In the genomic region with DNA sequence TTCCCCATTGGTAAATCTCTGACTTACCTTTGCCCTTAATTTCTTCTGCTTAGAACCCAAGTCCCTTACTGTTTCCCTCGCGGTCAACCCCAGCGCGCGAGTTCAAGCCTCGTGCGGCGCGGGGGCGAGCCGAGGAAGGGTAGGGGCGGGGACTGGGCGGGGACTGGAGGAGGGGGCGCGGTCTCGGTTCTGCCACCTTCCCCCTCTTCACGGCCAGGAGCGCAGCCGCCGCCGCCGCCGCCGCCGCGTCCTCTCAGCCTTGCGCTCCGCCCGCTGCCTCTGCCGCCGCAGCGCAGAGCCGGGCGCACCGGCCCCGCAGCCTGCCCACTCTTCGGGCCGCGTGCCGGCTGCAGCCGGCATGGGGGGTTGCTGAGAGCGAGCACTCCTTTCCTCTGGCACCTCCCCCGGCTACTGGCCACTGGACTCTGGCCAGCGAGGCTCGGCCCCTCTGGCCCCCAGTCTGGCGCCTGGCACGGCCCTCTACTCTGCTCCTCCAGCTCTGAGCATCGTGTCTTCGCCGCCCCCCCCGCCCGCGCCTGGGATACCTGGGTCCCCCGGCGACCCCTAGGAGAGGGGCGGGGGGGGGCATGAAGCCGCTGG, we compare ENCODE assay signal across 1 cellular context.
TF ChIP-seq lines count a peak whose summit lies in the region.

A gene with protein sequence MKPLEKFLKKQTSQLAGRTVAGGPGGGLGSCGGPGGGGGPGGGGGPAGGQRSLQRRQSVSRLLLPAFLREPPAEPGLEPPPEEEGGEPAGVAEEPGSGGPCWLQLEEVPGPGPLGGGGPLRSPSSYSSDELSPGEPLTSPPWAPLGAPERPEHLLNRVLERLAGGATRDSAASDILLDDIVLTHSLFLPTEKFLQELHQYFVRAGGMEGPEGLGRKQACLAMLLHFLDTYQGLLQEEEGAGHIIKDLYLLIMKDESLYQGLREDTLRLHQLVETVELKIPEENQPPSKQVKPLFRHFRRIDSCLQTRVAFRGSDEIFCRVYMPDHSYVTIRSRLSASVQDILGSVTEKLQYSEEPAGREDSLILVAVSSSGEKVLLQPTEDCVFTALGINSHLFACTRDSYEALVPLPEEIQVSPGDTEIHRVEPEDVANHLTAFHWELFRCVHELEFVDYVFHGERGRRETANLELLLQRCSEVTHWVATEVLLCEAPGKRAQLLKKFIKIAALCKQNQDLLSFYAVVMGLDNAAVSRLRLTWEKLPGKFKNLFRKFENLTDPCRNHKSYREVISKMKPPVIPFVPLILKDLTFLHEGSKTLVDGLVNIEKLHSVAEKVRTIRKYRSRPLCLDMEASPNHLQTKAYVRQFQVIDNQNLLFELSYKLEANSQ (plus strand): TSS at position 196 of the 600 bp plus-strand sequence. CDS start 392 bp downstream, at position 588.

TF ChIP-seq in K562, 482 proteins besides CTCF, POLR2A, EP300 and RAD21 (continued from another document and continues in another):
- TF ChIP-seq, protein P1, sequence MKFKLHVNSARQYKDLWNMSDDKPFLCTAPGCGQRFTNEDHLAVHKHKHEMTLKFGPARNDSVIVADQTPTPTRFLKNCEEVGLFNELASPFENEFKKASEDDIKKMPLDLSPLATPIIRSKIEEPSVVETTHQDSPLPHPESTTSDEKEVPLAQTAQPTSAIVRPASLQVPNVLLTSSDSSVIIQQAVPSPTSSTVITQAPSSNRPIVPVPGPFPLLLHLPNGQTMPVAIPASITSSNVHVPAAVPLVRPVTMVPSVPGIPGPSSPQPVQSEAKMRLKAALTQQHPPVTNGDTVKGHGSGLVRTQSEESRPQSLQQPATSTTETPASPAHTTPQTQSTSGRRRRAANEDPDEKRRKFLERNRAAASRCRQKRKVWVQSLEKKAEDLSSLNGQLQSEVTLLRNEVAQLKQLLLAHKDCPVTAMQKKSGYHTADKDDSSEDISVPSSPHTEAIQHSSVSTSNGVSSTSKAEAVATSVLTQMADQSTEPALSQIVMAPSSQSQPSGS (CRISPR knock-in tag; IDR thresholded peaks at IDR 0.05): no peak
- TF ChIP-seq U2AF2 (optimal IDR thresholded peaks at IDR 0.05; ENCODE audit: low read depth, low read length) (no peak), ZNF57 (CRISPR knock-in tag; IDR thresholded peaks at IDR 0.05) (no peak), KAT8 (IDR thresholded peaks at IDR 0.05; ENCODE audit: low read depth) (no peak), NFE2 (IDR thresholded peaks at IDR 0.05; ENCODE audit: low read depth) (no peak), KAT7 (CRISPR knock-in tag; IDR thresholded peaks at IDR 0.05; ENCODE audit: borderline replicate concordance) (0 out of 2 replicates have a peak, but pooled peaks have one; percentile 42), KAT2B (IDR thresholded peaks at IDR 0.05; ENCODE audit: low read depth, low read length) (no peak), GATA2 (CRISPR knock-in tag; IDR thresholded peaks at IDR 0.05) (no peak), NRF1 (conservative IDR thresholded peaks at IDR 0.05 in 1 of 2, IDR thresholded peaks at IDR 0.05 in 1 of 2) (peak; percentile 74 to 75), ESRRB (CRISPR knock-in tag; IDR thresholded peaks at IDR 0.05; ENCODE audit: borderline replicate concordance) (no peak), HMG20A (CRISPR knock-in tag; conservative IDR thresholded peaks at IDR 0.05) (no peak), CCNT2 (IDR thresholded peaks at IDR 0.05; ENCODE audit: borderline replicate concordance, extremely low read depth, insufficient read length, low read depth, low read length) (peak; percentile 30), ZNF507 (tag; conservative IDR thresholded peaks at IDR 0.05) (no peak), HNRNPLL (IDR thresholded peaks at IDR 0.05; ENCODE audit: low read depth, low read length, poor library complexity, severe bottlenecking) (peak; percentile 66), MTF1 (CRISPR knock-in tag; IDR thresholded peaks at IDR 0.05; ENCODE audit: borderline replicate concordance) (no peak), MAFF (IDR thresholded peaks at IDR 0.05; ENCODE audit: low read length) (no peak), SRF (CRISPR knock-in tag; IDR thresholded peaks at IDR 0.05) (no peak), NR3C1 (CRISPR knock-in tag; IDR thresholded peaks at IDR 0.05) (no peak), TAL1 (IDR thresholded peaks at IDR 0.05) (no peak), TEAD1 (CRISPR knock-in tag; IDR thresholded peaks at IDR 0.05) (no peak), MXI1 (IDR thresholded peaks at IDR 0.05; ENCODE audit: low read depth, low read length) (no peak), FIP1L1 (IDR thresholded peaks at IDR 0.05; ENCODE audit: low read depth, low read length, poor library complexity, severe bottlenecking) (peak; percentile 15)
- TF ChIP-seq, protein P2, sequence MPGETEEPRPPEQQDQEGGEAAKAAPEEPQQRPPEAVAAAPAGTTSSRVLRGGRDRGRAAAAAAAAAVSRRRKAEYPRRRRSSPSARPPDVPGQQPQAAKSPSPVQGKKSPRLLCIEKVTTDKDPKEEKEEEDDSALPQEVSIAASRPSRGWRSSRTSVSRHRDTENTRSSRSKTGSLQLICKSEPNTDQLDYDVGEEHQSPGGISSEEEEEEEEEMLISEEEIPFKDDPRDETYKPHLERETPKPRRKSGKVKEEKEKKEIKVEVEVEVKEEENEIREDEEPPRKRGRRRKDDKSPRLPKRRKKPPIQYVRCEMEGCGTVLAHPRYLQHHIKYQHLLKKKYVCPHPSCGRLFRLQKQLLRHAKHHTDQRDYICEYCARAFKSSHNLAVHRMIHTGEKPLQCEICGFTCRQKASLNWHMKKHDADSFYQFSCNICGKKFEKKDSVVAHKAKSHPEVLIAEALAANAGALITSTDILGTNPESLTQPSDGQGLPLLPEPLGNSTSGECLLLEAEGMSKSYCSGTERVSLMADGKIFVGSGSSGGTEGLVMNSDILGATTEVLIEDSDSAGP (CRISPR knock-in tag; IDR thresholded peaks at IDR 0.05): no peak
- TF ChIP-seq, protein P3, sequence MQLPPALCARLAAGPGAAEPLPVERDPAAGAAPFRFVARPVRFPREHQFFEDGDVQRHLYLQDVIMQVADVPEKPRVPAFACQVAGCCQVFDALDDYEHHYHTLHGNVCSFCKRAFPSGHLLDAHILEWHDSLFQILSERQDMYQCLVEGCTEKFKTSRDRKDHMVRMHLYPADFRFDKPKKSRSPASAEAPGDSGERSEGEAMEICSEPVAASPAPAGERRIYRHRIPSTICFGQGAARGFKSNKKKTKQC (CRISPR knock-in tag; IDR thresholded peaks at IDR 0.05): no peak
- TF ChIP-seq, protein P4, sequence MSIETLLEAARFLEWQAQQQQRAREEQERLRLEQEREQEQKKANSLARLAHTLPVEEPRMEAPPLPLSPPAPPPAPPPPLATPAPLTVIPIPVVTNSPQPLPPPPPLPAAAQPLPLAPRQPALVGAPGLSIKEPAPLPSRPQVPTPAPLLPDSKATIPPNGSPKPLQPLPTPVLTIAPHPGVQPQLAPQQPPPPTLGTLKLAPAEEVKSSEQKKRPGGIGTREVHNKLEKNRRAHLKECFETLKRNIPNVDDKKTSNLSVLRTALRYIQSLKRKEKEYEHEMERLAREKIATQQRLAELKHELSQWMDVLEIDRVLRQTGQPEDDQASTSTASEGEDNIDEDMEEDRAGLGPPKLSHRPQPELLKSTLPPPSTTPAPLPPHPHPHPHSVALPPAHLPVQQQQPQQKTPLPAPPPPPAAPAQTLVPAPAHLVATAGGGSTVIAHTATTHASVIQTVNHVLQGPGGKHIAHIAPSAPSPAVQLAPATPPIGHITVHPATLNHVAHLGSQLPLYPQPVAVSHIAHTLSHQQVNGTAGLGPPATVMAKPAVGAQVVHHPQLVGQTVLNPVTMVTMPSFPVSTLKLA (conservative IDR thresholded peaks at IDR 0.05): peak in 1 of 2 experiments; percentile 64; a peak in 2 of 4 replicates
- TF ChIP-seq, protein P5, sequence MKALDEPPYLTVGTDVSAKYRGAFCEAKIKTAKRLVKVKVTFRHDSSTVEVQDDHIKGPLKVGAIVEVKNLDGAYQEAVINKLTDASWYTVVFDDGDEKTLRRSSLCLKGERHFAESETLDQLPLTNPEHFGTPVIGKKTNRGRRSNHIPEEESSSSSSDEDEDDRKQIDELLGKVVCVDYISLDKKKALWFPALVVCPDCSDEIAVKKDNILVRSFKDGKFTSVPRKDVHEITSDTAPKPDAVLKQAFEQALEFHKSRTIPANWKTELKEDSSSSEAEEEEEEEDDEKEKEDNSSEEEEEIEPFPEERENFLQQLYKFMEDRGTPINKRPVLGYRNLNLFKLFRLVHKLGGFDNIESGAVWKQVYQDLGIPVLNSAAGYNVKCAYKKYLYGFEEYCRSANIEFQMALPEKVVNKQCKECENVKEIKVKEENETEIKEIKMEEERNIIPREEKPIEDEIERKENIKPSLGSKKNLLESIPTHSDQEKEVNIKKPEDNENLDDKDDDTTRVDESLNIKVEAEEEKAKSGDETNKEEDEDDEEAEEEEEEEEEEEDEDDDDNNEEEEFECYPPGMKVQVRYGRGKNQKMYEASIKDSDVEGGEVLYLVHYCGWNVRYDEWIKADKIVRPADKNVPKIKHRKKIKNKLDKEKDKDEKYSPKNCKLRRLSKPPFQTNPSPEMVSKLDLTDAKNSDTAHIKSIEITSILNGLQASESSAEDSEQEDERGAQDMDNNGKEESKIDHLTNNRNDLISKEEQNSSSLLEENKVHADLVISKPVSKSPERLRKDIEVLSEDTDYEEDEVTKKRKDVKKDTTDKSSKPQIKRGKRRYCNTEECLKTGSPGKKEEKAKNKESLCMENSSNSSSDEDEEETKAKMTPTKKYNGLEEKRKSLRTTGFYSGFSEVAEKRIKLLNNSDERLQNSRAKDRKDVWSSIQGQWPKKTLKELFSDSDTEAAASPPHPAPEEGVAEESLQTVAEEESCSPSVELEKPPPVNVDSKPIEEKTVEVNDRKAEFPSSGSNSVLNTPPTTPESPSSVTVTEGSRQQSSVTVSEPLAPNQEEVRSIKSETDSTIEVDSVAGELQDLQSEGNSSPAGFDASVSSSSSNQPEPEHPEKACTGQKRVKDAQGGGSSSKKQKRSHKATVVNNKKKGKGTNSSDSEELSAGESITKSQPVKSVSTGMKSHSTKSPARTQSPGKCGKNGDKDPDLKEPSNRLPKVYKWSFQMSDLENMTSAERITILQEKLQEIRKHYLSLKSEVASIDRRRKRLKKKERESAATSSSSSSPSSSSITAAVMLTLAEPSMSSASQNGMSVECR (CRISPR knock-in tag; IDR thresholded peaks at IDR 0.05): no peak
- TF ChIP-seq, protein P6, sequence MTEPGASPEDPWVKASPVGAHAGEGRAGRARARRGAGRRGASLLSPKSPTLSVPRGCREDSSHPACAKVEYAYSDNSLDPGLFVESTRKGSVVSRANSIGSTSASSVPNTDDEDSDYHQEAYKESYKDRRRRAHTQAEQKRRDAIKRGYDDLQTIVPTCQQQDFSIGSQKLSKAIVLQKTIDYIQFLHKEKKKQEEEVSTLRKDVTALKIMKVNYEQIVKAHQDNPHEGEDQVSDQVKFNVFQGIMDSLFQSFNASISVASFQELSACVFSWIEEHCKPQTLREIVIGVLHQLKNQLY (CRISPR knock-in tag; conservative IDR thresholded peaks at IDR 0.05): no peak
- TF ChIP-seq, protein P7, sequence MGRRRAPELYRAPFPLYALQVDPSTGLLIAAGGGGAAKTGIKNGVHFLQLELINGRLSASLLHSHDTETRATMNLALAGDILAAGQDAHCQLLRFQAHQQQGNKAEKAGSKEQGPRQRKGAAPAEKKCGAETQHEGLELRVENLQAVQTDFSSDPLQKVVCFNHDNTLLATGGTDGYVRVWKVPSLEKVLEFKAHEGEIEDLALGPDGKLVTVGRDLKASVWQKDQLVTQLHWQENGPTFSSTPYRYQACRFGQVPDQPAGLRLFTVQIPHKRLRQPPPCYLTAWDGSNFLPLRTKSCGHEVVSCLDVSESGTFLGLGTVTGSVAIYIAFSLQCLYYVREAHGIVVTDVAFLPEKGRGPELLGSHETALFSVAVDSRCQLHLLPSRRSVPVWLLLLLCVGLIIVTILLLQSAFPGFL (CRISPR knock-in tag; IDR thresholded peaks at IDR 0.05): no peak
- TF ChIP-seq, protein P8, sequence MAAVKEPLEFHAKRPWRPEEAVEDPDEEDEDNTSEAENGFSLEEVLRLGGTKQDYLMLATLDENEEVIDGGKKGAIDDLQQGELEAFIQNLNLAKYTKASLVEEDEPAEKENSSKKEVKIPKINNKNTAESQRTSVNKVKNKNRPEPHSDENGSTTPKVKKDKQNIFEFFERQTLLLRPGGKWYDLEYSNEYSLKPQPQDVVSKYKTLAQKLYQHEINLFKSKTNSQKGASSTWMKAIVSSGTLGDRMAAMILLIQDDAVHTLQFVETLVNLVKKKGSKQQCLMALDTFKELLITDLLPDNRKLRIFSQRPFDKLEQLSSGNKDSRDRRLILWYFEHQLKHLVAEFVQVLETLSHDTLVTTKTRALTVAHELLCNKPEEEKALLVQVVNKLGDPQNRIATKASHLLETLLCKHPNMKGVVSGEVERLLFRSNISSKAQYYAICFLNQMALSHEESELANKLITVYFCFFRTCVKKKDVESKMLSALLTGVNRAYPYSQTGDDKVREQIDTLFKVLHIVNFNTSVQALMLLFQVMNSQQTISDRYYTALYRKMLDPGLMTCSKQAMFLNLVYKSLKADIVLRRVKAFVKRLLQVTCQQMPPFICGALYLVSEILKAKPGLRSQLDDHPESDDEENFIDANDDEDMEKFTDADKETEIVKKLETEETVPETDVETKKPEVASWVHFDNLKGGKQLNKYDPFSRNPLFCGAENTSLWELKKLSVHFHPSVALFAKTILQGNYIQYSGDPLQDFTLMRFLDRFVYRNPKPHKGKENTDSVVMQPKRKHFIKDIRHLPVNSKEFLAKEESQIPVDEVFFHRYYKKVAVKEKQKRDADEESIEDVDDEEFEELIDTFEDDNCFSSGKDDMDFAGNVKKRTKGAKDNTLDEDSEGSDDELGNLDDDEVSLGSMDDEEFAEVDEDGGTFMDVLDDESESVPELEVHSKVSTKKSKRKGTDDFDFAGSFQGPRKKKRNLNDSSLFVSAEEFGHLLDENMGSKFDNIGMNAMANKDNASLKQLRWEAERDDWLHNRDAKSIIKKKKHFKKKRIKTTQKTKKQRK (IDR thresholded peaks at IDR 0.05; ENCODE audit: borderline replicate concordance, low read depth, low read length): no peak
- TF ChIP-seq, protein P9, sequence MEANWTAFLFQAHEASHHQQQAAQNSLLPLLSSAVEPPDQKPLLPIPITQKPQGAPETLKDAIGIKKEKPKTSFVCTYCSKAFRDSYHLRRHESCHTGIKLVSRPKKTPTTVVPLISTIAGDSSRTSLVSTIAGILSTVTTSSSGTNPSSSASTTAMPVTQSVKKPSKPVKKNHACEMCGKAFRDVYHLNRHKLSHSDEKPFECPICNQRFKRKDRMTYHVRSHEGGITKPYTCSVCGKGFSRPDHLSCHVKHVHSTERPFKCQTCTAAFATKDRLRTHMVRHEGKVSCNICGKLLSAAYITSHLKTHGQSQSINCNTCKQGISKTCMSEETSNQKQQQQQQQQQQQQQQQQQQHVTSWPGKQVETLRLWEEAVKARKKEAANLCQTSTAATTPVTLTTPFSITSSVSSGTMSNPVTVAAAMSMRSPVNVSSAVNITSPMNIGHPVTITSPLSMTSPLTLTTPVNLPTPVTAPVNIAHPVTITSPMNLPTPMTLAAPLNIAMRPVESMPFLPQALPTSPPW (CRISPR knock-in tag; IDR thresholded peaks at IDR 0.05): peak; percentile 70
